1 cellular context compared by ENCODE assay signal in the genomic region with DNA sequence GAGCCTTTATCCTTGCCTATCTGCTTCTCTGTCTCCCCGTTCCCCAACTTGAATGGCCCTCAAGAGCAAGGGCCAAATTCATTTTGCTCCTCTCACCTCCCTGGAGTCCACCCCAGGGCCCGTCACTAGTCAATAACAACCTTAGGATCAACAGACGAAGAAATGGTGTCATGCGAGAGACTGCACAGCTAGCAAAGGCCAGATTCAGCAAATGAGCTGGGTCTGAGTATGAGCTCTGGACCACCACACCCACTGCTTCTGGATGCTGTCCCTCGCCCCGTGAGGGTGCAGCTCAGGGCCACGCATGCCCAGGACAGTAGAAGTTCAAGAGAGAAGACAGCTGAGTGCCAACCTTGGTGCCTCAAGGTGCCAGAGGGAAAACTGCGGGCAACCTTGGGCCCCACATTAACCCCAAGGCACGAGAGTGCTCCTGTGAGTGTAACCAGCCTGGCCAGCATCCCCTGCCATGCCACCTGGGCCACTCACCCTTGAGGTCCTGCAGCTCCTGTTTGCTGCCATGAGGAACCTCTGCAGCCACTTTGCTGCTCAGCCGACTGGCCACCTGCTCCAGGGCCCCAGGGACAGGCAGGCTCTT.
TF ChIP-seq lines count a peak whose summit lies in the region.

No MANE protein-coding gene starts in this region.

TF ChIP-seq in neural cell, 6 proteins besides CTCF, POLR2A, EP300 and RAD21:
- TF ChIP-seq MXI1 (conservative IDR thresholded peaks at IDR 0.05; ENCODE audit: poor library complexity, severe bottlenecking) (no peak), EZH2 (IDR thresholded peaks at IDR 0.05; ENCODE audit: borderline replicate concordance, insufficient read depth, low read length, poor library complexity, severe bottlenecking) (no peak), SMC3 (conservative IDR thresholded peaks at IDR 0.05; ENCODE audit: poor library complexity) (no peak), POLR2AphosphoS5 (IDR thresholded peaks at IDR 0.05) (no peak), TAF1 (IDR thresholded peaks at IDR 0.05; ENCODE audit: low read depth) (no peak)
- TF ChIP-seq, protein P1, sequence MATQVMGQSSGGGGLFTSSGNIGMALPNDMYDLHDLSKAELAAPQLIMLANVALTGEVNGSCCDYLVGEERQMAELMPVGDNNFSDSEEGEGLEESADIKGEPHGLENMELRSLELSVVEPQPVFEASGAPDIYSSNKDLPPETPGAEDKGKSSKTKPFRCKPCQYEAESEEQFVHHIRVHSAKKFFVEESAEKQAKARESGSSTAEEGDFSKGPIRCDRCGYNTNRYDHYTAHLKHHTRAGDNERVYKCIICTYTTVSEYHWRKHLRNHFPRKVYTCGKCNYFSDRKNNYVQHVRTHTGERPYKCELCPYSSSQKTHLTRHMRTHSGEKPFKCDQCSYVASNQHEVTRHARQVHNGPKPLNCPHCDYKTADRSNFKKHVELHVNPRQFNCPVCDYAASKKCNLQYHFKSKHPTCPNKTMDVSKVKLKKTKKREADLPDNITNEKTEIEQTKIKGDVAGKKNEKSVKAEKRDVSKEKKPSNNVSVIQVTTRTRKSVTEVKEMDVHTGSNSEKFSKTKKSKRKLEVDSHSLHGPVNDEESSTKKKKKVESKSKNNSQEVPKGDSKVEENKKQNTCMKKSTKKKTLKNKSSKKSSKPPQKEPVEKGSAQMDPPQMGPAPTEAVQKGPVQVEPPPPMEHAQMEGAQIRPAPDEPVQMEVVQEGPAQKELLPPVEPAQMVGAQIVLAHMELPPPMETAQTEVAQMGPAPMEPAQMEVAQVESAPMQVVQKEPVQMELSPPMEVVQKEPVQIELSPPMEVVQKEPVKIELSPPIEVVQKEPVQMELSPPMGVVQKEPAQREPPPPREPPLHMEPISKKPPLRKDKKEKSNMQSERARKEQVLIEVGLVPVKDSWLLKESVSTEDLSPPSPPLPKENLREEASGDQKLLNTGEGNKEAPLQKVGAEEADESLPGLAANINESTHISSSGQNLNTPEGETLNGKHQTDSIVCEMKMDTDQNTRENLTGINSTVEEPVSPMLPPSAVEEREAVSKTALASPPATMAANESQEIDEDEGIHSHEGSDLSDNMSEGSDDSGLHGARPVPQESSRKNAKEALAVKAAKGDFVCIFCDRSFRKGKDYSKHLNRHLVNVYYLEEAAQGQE (IDR thresholded peaks at IDR 0.05; ENCODE audit: borderline replicate concordance): no peak
TF ChIP-seq in neural cell: peak in this region for 0.
